28 cellular contexts compared by ENCODE assay signal in the genomic region with DNA sequence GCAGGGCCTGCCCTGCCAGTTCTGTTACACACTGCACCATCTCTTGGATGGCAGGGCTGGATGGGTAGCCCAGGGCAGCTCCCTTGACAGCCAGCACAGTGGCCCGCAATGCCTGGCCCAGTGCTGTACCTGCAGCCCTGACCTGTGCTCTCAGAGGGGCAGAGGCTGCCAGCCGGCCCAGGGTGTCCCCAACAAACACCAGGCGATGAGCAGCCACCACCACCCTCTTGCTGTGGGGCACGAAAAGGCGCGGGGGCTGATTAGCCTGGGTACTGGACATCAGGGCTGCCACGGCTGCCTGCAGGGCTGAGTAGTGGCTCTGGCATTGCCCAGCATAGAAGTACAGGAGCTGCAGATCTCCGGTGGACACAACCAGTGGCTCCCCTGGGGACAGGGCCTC. TPM values are rescaled to one million over a fixed set of nuclear protein-coding genes. Genes with fewer than 3 reads are reported as not detected.
"Had no signal": no experiment of that assay in that cellular context is flagged by ENCODE, and none has a peak within 500 bp of the region (broad histone marks: within the 10 kb centered on the region; RNA-seq: fewer than 3 reads in every experiment).

No MANE protein-coding gene starts in this region.

- H3K36me3 Mint-ChIP-seq: activated naive CD8-positive, alpha-beta T cell; naive thymus-derived CD4-positive, alpha-beta T cell had no signal

- H3K4me3 ChIP-seq: adrenal gland, ascending aorta, esophagus muscularis mucosa, lung, thyroid gland had no signal

- H3K27ac Mint-ChIP-seq: activated naive CD8-positive, alpha-beta T cell; activated T-helper 2 cell treated with anti-CD3 and anti-CD28 coated beads, Interferon-gamma antibody, Interleukin-2, Interleukin-4, amounts not matched to agents 10 μg/mL and 5 μg/mL and 100 μg/mL, durations not matched to agents 14 hours and 24 hours and 36 hours; naive thymus-derived CD4-positive, alpha-beta T cell had no signal

- H3K9me3 ChIP-seq: adrenal gland, ascending aorta, esophagus muscularis mucosa, thyroid gland had no signal

- H3K27me3 ChIP-seq: ascending aorta, esophagus muscularis mucosa, thyroid gland had no signal

- DNase-seq: activated CD4-positive, alpha-beta T cell treated with anti-CD3 and anti-CD28 coated beads for 1 hour; activated CD4-positive, alpha-beta T cell treated with anti-CD3 and anti-CD28 coated beads, Interleukin-2, amount 50 U/mL, for 1 hour; activated CD8-positive, alpha-beta memory T cell treated with anti-CD3 and anti-CD28 coated beads, Interleukin-2, amount 50 U/mL, for 4 hours; activated naive CD4-positive, alpha-beta T cell; activated T-cell treated with anti-CD3 and anti-CD28 coated beads, Interleukin-2, amount 50 U/mL, for 4 hours; central memory CD4-positive, alpha-beta T cell; effector memory CD8-positive, alpha-beta T cell; glutamatergic neuron; hippocampal formation; left cardiac atrium; naive thymus-derived CD4-positive, alpha-beta T cell; posterior cingulate gyrus; stimulated activated CD4-positive, alpha-beta T cell treated with anti-CD3 and anti-CD28 coated beads, Interleukin-4, amount 100 ng/mL, for 24 hours; stimulated activated naive CD4-positive, alpha-beta T cell treated with Interleukin-2 at 50 U/mL for 16 hours; T-helper 1 cell; thyroid gland had no signal

- H3K27ac ChIP-seq: adrenal gland, ascending aorta, thyroid gland had no signal

- H3K9me3 Mint-ChIP-seq: activated T-cell treated with anti-CD3 and anti-CD28 coated beads, Interleukin-2, amount 50 U/mL, for 4 hours; activated T-helper 2 cell treated with anti-CD3 and anti-CD28 coated beads, Interferon-gamma antibody, Interleukin-2, Interleukin-4, amounts not matched to agents 10 μg/mL and 5 μg/mL and 100 μg/mL, durations not matched to agents 14 hours and 24 hours and 36 hours; effector memory CD8-positive, alpha-beta T cell had no signal

- ATAC-seq: activated T-cell treated with anti-CD3 and anti-CD28 coated beads, Interleukin-2, amount 50 U/mL, for 4 hours; effector memory CD8-positive, alpha-beta T cell; left cardiac atrium; naive thymus-derived CD4-positive, alpha-beta T cell had no signal

- H3K4me3 Mint-ChIP-seq: activated naive CD8-positive, alpha-beta T cell; activated T-cell treated with anti-CD3 and anti-CD28 coated beads, Interleukin-2, amount 50 U/mL, for 4 hours; effector memory CD8-positive, alpha-beta T cell; naive thymus-derived CD4-positive, alpha-beta T cell had no signal

- H3K36me3 ChIP-seq: adrenal gland, thyroid gland had no signal

RNA-seq across cellular contexts. Expression of a gene that starts 7.7 kb away (rescaled TPM):
- total RNA-seq: activated T-helper 2 cell treated with anti-CD3 and anti-CD28 coated beads, Interferon-gamma antibody, Interleukin-2, Interleukin-4, amounts not matched to agents 10 μg/mL and 5 μg/mL and 100 μg/mL, durations not matched to agents 14 hours and 24 hours and 36 hours; dermis microvascular lymphatic vessel endothelial cell; naive thymus-derived CD4-positive, alpha-beta T cell had no signal
- polyA plus RNA-seq: naive thymus-derived CD4-positive, alpha-beta T cell had no signal

RNA-seq across cellular contexts. Expression of a gene that starts 15.3 kb away (rescaled TPM):
- total RNA-seq: activated T-cell treated with anti-CD3 and anti-CD28 coated beads, Interleukin-2, amount 50 U/mL, for 4 hours; activated T-helper 2 cell treated with anti-CD3 and anti-CD28 coated beads, Interferon-gamma antibody, Interleukin-2, Interleukin-4, amounts not matched to agents 10 μg/mL and 5 μg/mL and 100 μg/mL, durations not matched to agents 14 hours and 24 hours and 36 hours; adrenal gland; ascending aorta; dermis microvascular lymphatic vessel endothelial cell; endothelial cell of umbilical vein; esophagus muscularis mucosa; frontal cortex; left cardiac atrium; lung; naive thymus-derived CD4-positive, alpha-beta T cell; renal cortical epithelial cell; subcutaneous adipose tissue; thyroid gland; ureter had no signal
- polyA plus RNA-seq: endothelial cell of umbilical vein; lung; naive thymus-derived CD4-positive, alpha-beta T cell had no signal

RNA-seq across cellular contexts. Expression of a gene that starts 19.6 kb away (rescaled TPM):
- total RNA-seq: activated T-cell treated with anti-CD3 and anti-CD28 coated beads, Interleukin-2, amount 50 U/mL, for 4 hours; activated T-helper 2 cell treated with anti-CD3 and anti-CD28 coated beads, Interferon-gamma antibody, Interleukin-2, Interleukin-4, amounts not matched to agents 10 μg/mL and 5 μg/mL and 100 μg/mL, durations not matched to agents 14 hours and 24 hours and 36 hours; dermis microvascular lymphatic vessel endothelial cell; endothelial cell of umbilical vein; naive thymus-derived CD4-positive, alpha-beta T cell; renal cortical epithelial cell; subcutaneous adipose tissue had no signal
- polyA plus RNA-seq: endothelial cell of umbilical vein; naive thymus-derived CD4-positive, alpha-beta T cell had no signal
